Comparison of ENCODE assay signal across 8 cellular contexts in the genomic region with DNA sequence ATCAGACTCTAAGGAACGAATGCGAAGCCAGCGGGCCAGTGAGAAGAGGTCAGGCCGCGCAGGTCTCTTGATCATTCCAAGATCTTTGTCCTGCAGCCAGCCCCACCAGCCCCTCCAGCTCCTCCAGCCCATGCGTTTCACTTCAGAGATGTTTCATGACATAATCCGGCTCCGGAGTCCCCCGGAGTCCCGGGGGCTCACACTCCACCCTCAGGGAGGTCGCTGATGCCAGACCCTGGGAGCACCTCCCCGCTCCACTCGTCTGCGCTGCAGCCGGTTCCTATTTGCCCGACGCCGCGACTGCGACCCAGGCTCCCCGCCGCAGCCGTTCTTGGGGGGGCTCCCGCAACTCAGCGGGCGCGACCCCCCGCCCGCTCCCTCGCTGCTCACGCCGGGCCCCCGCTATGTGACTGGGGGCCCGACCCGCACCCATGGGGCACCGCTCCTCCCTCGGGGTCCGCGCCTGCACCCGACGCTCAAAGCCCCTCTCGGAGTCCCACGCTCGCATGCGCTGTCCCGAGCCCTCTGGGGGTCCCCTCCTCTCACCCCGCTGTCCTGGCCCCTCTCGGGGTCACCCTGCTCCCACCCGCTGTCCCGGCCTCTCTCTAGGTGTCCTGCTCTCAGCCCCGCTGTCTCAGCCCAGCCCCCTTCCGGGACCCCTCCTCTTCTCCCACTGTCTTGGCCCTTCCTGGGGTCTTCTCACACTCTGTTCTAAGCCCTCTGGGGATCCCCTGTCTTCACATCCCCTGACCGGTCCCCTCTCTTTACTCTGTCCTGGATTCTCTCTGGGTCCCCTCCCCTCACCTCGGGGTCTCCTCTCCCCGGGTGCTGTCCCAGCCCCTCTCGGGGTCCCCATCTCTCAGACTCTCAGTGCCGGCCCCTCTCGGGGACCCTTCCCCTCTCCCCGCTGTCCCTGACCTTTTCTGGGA. TPM values are rescaled to one million over a fixed set of nuclear protein-coding genes. Genes with fewer than 3 reads are reported as not detected.
DNase-seq lines count a peak whose midpoint lies in the region; ATAC-seq and TF ChIP-seq lines count a peak whose summit lies in the region.

No MANE protein-coding gene starts in this region.

- TF ChIP-seq CTCF in AG04449 (IDR thresholded peaks at IDR 0.05; ENCODE audit: insufficient read depth, low read length, missing control alignments) (no peak), HCT116 (IDR thresholded peaks at IDR 0.05 in 2 of 3, conservative IDR thresholded peaks at IDR 0.05 in 1 of 3; ENCODE audit: borderline replicate concordance in 1 of 3, insufficient read depth in 1 of 3, low read depth in 2 of 3, low read length in 2 of 3) (no peak), osteoblast (IDR thresholded peaks at IDR 0.05; ENCODE audit: extremely low read depth, low read depth, low read length) (no peak)

- H2AFZ ChIP-seq in HCT116 (ENCODE audit: low read depth, low read length, poor library complexity, severe bottlenecking) (no peak overlapping the region), osteoblast (ENCODE audit: low read length) (peak overlapping the region; percentile 8)

- no peak for TF ChIP-seq RAD21 in HCT116 (IDR thresholded peaks at IDR 0.05; ENCODE audit: low read depth)

- H3K9me3 ChIP-seq in HCT116 (ENCODE audit: control insufficient read depth in 1 of 2, insufficient read depth in 1 of 2, low read depth in 1 of 2, low read length in 2 of 2) (no peaks in the 10 kb centered on the region), osteoblast (ENCODE audit: low read depth, low read length) (no peaks in the 10 kb centered on the region)

- no peaks in the 10 kb centered on the region for H3K36me3 ChIP-seq in HCT116 (ENCODE audit: control insufficient read depth in 1 of 2, insufficient read depth in 2 of 2, low read length in 2 of 2)
- no peaks in the 10 kb centered on the region for H3K36me3 ChIP-seq in osteoblast (ENCODE audit: insufficient read depth, low read length)

- no TSS peak for BruUV-seq in HCT116 (replicated peaks; lab: Mats Ljungman, UMichigan)

- H3K79me2 ChIP-seq in HCT116 (ENCODE audit: insufficient read depth, low read length) (no peaks in the 10 kb centered on the region; the same call in 1 of the 2 replicates), osteoblast (ENCODE audit: insufficient read depth, low read length) (peaks cover 64% of the 10 kb centered on the region)

- no peaks in the 10 kb centered on the region for H3K9me2 ChIP-seq in HCT116 (ENCODE audit: insufficient read depth)

- no peak for DNase-seq in AG04449 (ENCODE audit: low read depth, low spot score)
- DNase-seq in HCT116 (ENCODE audit: low read depth, low spot score), result no peak
- peak; percentile 23 for DNase-seq in activated CD8-positive, alpha-beta memory T cell treated with anti-CD3 and anti-CD28 coated beads, Interleukin-2, amount 50 U/mL, for 4 hours
- DNase-seq in fibroblast of peridontal ligament (ENCODE audit: extremely low read depth), result peak; percentile 29
- no peak for DNase-seq in osteoblast (ENCODE audit: insufficient read length, low spot score, missing footprints)
- no peak for DNase-seq in LoVo (ENCODE audit: low spot score)
- DNase-seq in NCI-H128 (lab: John Stamatoyannopoulos, UW; ENCODE audit: unreplicated experiment), result no peak

- intact Hi-C loops in HCT116 (cut with micrococcal nuclease), result no loop called here

- H3K4me2 ChIP-seq in HCT116 (ENCODE audit: low read length) (peak overlapping the region; percentile 82), osteoblast (ENCODE audit: insufficient read depth, low read length) (peak overlapping the region; percentile 78)

- no peaks in the 10 kb centered on the region for H4K20me1 ChIP-seq in HCT116 (ENCODE audit: insufficient read depth)
- peaks cover 3% of the 10 kb centered on the region for H4K20me1 ChIP-seq in osteoblast (ENCODE audit: insufficient read depth, low read length)

- no peak for TF ChIP-seq POLR2A in HCT116 (IDR thresholded peaks at IDR 0.05; ENCODE audit: borderline replicate concordance, extremely low read depth, insufficient read depth, insufficient read length)

- H3K27ac ChIP-seq in HCT116 (ENCODE audit: low read depth, low read length) (no peak overlapping the region), osteoblast (ENCODE audit: low read depth, low read length) (peak overlapping the region; percentile 68)

- POLR2A ChIA-PET in AG04449 (lab: Yijun Ruan, JAX), result no interaction called here
- POLR2A ChIA-PET in HCT116 (lab: Charles Lee), result no interaction called here

- RAD21 ChIA-PET in HCT116 (lab: Charles Lee; ENCODE audit: low non-redundant PET in 1 of 2, low total read pairs in 2 of 2, uncharacterized antibody in 2 of 2, unreplicated experiment in 2 of 2), result no interaction called here

- peaks cover 0 to 26% of the 10 kb centered on the region in 2 experiments; a peak in 3 of 4 replicates for H3K4me1 ChIP-seq in HCT116 (ENCODE audit: control insufficient read depth in 1 of 2, insufficient read depth in 2 of 2, low read length in 2 of 2)
- H3K4me1 ChIP-seq in osteoblast (ENCODE audit: insufficient read depth, low read length), result peaks cover 36% of the 10 kb centered on the region

- CTCF ChIA-PET in AG04449 (lab: Yijun Ruan, JAX), result interaction anchor here (1.6 to 3.9 kb wide), 4 partner anchors 13 to 195 kb away, joined by 3 to 34 read pairs (median 6); no protein-coding TSS in a partner anchor
- CTCF ChIA-PET in HCT116 (lab: Charles Lee), result interaction anchor here (1.0 to 1.2 kb wide), 2 partner anchors 14 to 187 kb away, joined by 3 to 4 read pairs; no protein-coding TSS in a partner anchor

- ATAC-seq in HCT116 (no peak), HG03342 (IDR thresholded peaks at IDR 0.05; ENCODE audit: unreplicated experiment) (no peak)

- H3K4me3 ChIP-seq in AG04449 (ENCODE audit: low read depth, low read length) (peak overlapping the region; percentile 89), HCT116 (replicated peaks in 1 of 2; ENCODE audit: low read depth in 1 of 2, low read length in 2 of 2) (peak overlapping the region; percentile 83 to 89), osteoblast (ENCODE audit: insufficient read depth, low read length) (peak overlapping the region; percentile 94)

- H3K27me3 ChIP-seq in HCT116 (ENCODE audit: insufficient read depth, low read length) (no peaks in the 10 kb centered on the region), osteoblast (ENCODE audit: insufficient read depth, low read length) (no peaks in the 10 kb centered on the region)

- peak overlapping the region; percentile 72 for H3K9ac ChIP-seq in HCT116 (ENCODE audit: low read length)

TF ChIP-seq in HCT116, 20 proteins besides CTCF, POLR2A, EP300 and RAD21:
- TF ChIP-seq SRF (IDR thresholded peaks at IDR 0.05; ENCODE audit: low read depth), result no peak
- no peak for TF ChIP-seq TCF7L2 (IDR thresholded peaks at IDR 0.05; ENCODE audit: borderline replicate concordance, extremely low read depth, insufficient read depth, insufficient read length)
- TF ChIP-seq, protein P1, sequence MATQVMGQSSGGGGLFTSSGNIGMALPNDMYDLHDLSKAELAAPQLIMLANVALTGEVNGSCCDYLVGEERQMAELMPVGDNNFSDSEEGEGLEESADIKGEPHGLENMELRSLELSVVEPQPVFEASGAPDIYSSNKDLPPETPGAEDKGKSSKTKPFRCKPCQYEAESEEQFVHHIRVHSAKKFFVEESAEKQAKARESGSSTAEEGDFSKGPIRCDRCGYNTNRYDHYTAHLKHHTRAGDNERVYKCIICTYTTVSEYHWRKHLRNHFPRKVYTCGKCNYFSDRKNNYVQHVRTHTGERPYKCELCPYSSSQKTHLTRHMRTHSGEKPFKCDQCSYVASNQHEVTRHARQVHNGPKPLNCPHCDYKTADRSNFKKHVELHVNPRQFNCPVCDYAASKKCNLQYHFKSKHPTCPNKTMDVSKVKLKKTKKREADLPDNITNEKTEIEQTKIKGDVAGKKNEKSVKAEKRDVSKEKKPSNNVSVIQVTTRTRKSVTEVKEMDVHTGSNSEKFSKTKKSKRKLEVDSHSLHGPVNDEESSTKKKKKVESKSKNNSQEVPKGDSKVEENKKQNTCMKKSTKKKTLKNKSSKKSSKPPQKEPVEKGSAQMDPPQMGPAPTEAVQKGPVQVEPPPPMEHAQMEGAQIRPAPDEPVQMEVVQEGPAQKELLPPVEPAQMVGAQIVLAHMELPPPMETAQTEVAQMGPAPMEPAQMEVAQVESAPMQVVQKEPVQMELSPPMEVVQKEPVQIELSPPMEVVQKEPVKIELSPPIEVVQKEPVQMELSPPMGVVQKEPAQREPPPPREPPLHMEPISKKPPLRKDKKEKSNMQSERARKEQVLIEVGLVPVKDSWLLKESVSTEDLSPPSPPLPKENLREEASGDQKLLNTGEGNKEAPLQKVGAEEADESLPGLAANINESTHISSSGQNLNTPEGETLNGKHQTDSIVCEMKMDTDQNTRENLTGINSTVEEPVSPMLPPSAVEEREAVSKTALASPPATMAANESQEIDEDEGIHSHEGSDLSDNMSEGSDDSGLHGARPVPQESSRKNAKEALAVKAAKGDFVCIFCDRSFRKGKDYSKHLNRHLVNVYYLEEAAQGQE (IDR thresholded peaks at IDR 0.05; ENCODE audit: low read depth), result no peak
- TF ChIP-seq YY1 (IDR thresholded peaks at IDR 0.05; ENCODE audit: extremely low read depth, insufficient replicate concordance, low read depth, low read length), result no peak

RNA-seq across cellular contexts. Expression of a gene that starts 1.1 kb away (rescaled TPM):
- total RNA-seq in HCT116 (2021; ENCODE audit: unreplicated experiment) (10.5 TPM), osteoblast (27.9 and 34.8 TPM in 2 replicates)
- polyA plus RNA-seq in HCT116 (2012), result 7.7 and 10.2 TPM in 2 replicates

RNA-seq across cellular contexts. Expression of a gene that starts 4.7 kb away (rescaled TPM):
- total RNA-seq in HCT116 (2021; ENCODE audit: unreplicated experiment) (32.3 TPM), osteoblast (25.9 and 29.7 TPM in 2 replicates)
- polyA plus RNA-seq in HCT116 (2012), result 10.9 and 14.0 TPM in 2 replicates

Comparison
In these comparisons a context has a peak if more than half of its experiments do, and no peak if none do; other contexts are left out.
1. DNase-seq: peak in activated CD8-positive, alpha-beta memory T cell treated with anti-CD3 and anti-CD28 coated beads, Interleukin-2, amount 50 U/mL, for 4 hours (single experiment) and fibroblast of peridontal ligament (single experiment); none in AG04449 (single experiment), HCT116 (single experiment), osteoblast (single experiment), LoVo (single experiment) and NCI-H128 (single experiment).
2. Peak in every context shown above with its lines, with median percentiles within 50 percentile points of each other: H3K4me3 ChIP-seq.